Comparison of ENCODE assay signal across 37 cellular contexts in genomic region chr16:9706217-9706616, GRCh38.
DNase-seq lines count a peak whose midpoint lies in the region; ATAC-seq, FAIRE-seq and TF ChIP-seq lines count a peak whose summit lies in the region.
"Had no signal": no experiment of that assay in that cellular context is flagged by ENCODE, and none has a peak within 500 bp of the region (broad histone marks: within the 10 kb centered on the region; RNA-seq: fewer than 3 reads in every experiment).

No MANE protein-coding gene starts in this region.

- in situ Hi-C loops in HepG2 (cut with HindIII; ENCODE audit: extremely low pct_ligation_motif_present, low pct_unique_long_range_greater_than_20kb), result no loop called here

- no TSS peak for BruUV-seq in HepG2 (replicated peaks; lab: Mats Ljungman, UMichigan)

- H3K27me3 ChIP-seq in HepG2 (ENCODE audit: control insufficient read depth in 1 of 2, insufficient read depth in 2 of 2, low read length in 2 of 2), result peaks cover 0 to 20% of the 10 kb centered on the region in 2 experiments; a peak in 3 of 5 replicates
- H3K27me3 ChIP-seq in right lobe of liver, result no peaks in the 10 kb centered on the region
- H3K27me3 ChIP-seq: gastroesophageal sphincter, right atrium auricular region, uterus had no signal

- no peak for DNase-seq in HepG2 (ENCODE audit: low spot score)
- DNase-seq in right lobe of liver, result no peak
- DNase-seq in RPMI7951 (ENCODE audit: low read depth), result peak; percentile 74
- DNase-seq in choroid plexus epithelial cell (ENCODE audit: low read depth), result peak; percentile 8
- peak; percentile 57 for DNase-seq in urothelium cell line (ENCODE audit: low spot score)
- no peak for DNase-seq in HuH-7 (ENCODE audit: low spot score)
- DNase-seq in NCI-H1092 (lab: John Stamatoyannopoulos, UW), result no peak
- DNase-seq in T-cell, result no peak
- DNase-seq: activated CD4-positive, alpha-beta T cell treated with anti-CD3 and anti-CD28 coated beads, Interleukin-2, amount 50 U/mL, for 1 hour; activated effector memory CD4-positive, alpha-beta T cell treated with anti-CD3 and anti-CD28 coated beads, Interleukin-2, amount 50 U/mL, for 16 hours; activated naive CD8-positive, alpha-beta T cell treated with anti-CD3 and anti-CD28 coated beads, Interleukin-2, amount 50 U/mL, for 24 hours; activated T-cell treated with anti-CD3 and anti-CD28 coated beads, Interleukin-2, amount 50 U/mL, for 24 hours; AML-193; CD4-positive, CD25-positive, alpha-beta regulatory T cell; MV-4-11; NCI-H2107; NCI-H446 treated with DMSO at 0.1 percent for 48 hours; NCI-H774; RPMI8226; stimulated activated CD4-positive, alpha-beta T cell treated with anti-CD3 and anti-CD28 coated beads, Interleukin-1b, Interleukin-23, amount 100 ng/mL, for 48 hours; stimulated activated CD8-positive, alpha-beta memory T cell treated with anti-CD3 and anti-CD28 coated beads, Interleukin-4, amount 100 ng/mL, for 48 hours; stimulated activated naive CD8-positive, alpha-beta T cell treated with anti-CD3 and anti-CD28 coated beads, Interleukin-15, amount 100 ng/mL, for 72 hours; SW 1271; T1000; uterus had no signal

- CTCF ChIA-PET in HepG2 (lab: Yijun Ruan, JAX; ENCODE audit: low intra/inter-chr PET ratio, low total read pairs) (no interaction called here), T-cell (lab: Charles Lee) (no interaction called here)

- H3K79me2 ChIP-seq in HepG2 (ENCODE audit: insufficient read depth, low read length), result no peaks in the 10 kb centered on the region
- H3K79me2 ChIP-seq: parathyroid adenoma had no signal

- ATAC-seq in HepG2, result no peak
- ATAC-seq in right lobe of liver, result no peak
- no peak for ATAC-seq in T-cell (replicated peaks in 1 of 4)
- ATAC-seq: activated naive CD8-positive, alpha-beta T cell treated with anti-CD3 and anti-CD28 coated beads, Interleukin-2, amount 50 U/mL, for 24 hours; gastroesophageal sphincter; GM12878; stimulated activated naive CD8-positive, alpha-beta T cell treated with anti-CD3 and anti-CD28 coated beads, Interleukin-15, amount 100 ng/mL, for 72 hours; WTC11 had no signal

- no peaks in the 10 kb centered on the region for H3K36me3 Mint-ChIP-seq in T-cell
- H3K36me3 Mint-ChIP-seq: CD4-positive, CD25-positive, alpha-beta regulatory T cell; memory B cell had no signal

- intact Hi-C loops in HepG2 (cut with micrococcal nuclease; ENCODE audit: unreplicated experiment) (no loop called here), right lobe of liver (cut with DNase I) (no loop called here)

- H3K4me1 Mint-ChIP-seq in T-cell, result no peaks in the 10 kb centered on the region
- H3K4me1 Mint-ChIP-seq: activated naive CD8-positive, alpha-beta T cell treated with anti-CD3 and anti-CD28 coated beads, Interleukin-2, amount 50 U/mL, for 24 hours; CD4-positive, CD25-positive, alpha-beta regulatory T cell; memory B cell; stimulated activated naive CD8-positive, alpha-beta T cell treated with anti-CD3 and anti-CD28 coated beads, Interleukin-15, amount 100 ng/mL, for 72 hours had no signal

- no peaks in the 10 kb centered on the region for H3K4me1 ChIP-seq in HepG2 (ENCODE audit: insufficient read depth, low read length)
- H3K4me1 ChIP-seq in right lobe of liver, result no peaks in the 10 kb centered on the region
- H3K4me1 ChIP-seq: gastroesophageal sphincter, HAP-1, parathyroid adenoma, right atrium auricular region, SJCRH30, uterus had no signal

- 8% methylated on average over 4 of the region's 4 CpGs for WGBS in HepG2 (ENCODE audit: low lambda C conversion rate)
- WGBS in right lobe of liver (ENCODE audit: insufficient coverage, low coverage, low lambda C conversion rate, missing lambda C conversion rate), result 50% methylated on average over 4 of the region's 4 CpGs

- no peak overlapping the region for H3K4me2 ChIP-seq in HepG2 (ENCODE audit: low read depth, low read length)
- H3K4me2 ChIP-seq: smooth muscle cell had no signal

- FAIRE-seq in HepG2 (lab: Jason Lieb, UNC), result peak; percentile 4
- no peak for FAIRE-seq in urothelium cell line (lab: Jason Lieb, UNC)
- FAIRE-seq: A204.1, bronchial epithelial cell, GM12878 had no signal

- no peak for TF ChIP-seq POLR2A in HepG2 (IDR thresholded peaks at IDR 0.05; ENCODE audit: insufficient read depth in 1 of 2, low read depth in 2 of 2, low read length in 2 of 2)
- no peak for TF ChIP-seq POLR2A in right lobe of liver (IDR thresholded peaks at IDR 0.05)

- no peak overlapping the region for H2AFZ ChIP-seq in HepG2 (ENCODE audit: low read length)
- H2AFZ ChIP-seq: parathyroid adenoma had no signal

- H4K20me1 ChIP-seq in HepG2 (ENCODE audit: insufficient read depth, low read length), result no peaks in the 10 kb centered on the region

- H3K9me3 Mint-ChIP-seq in T-cell, result peaks cover 3 to 18% (median 7%) of the 10 kb centered on the region in 3 donors
- H3K9me3 Mint-ChIP-seq: activated T-cell treated with anti-CD3 and anti-CD28 coated beads, Interleukin-2, amount 50 U/mL, for 24 hours; stimulated activated naive CD8-positive, alpha-beta T cell treated with anti-CD3 and anti-CD28 coated beads, Interleukin-15, amount 100 ng/mL, for 72 hours had no signal

- H3K4me3 Mint-ChIP-seq in T-cell, result no peak overlapping the region
- H3K4me3 Mint-ChIP-seq: activated naive CD8-positive, alpha-beta T cell treated with anti-CD3 and anti-CD28 coated beads, Interleukin-2, amount 50 U/mL, for 24 hours; activated T-cell treated with anti-CD3 and anti-CD28 coated beads, Interleukin-2, amount 50 U/mL, for 24 hours; CD4-positive, CD25-positive, alpha-beta regulatory T cell; memory B cell; stimulated activated naive CD8-positive, alpha-beta T cell treated with anti-CD3 and anti-CD28 coated beads, Interleukin-15, amount 100 ng/mL, for 72 hours; WTC11 had no signal

- H3K27me3 Mint-ChIP-seq in T-cell, result peaks cover 0 to 6% of the 10 kb centered on the region in 2 donors
- H3K27me3 Mint-ChIP-seq: activated naive CD8-positive, alpha-beta T cell treated with anti-CD3 and anti-CD28 coated beads, Interleukin-2, amount 50 U/mL, for 24 hours; activated T-cell treated with anti-CD3 and anti-CD28 coated beads, Interleukin-2, amount 50 U/mL, for 24 hours; CD4-positive, CD25-positive, alpha-beta regulatory T cell; stimulated activated naive CD8-positive, alpha-beta T cell treated with anti-CD3 and anti-CD28 coated beads, Interleukin-15, amount 100 ng/mL, for 72 hours had no signal

- H3K9ac ChIP-seq in HepG2 (ENCODE audit: insufficient read depth, low read depth, low read length), result no peak overlapping the region
- H3K9ac ChIP-seq: parathyroid adenoma had no signal

- no peak overlapping the region for H3K27ac Mint-ChIP-seq in T-cell
- H3K27ac Mint-ChIP-seq: activated naive CD8-positive, alpha-beta T cell treated with anti-CD3 and anti-CD28 coated beads, Interleukin-2, amount 50 U/mL, for 24 hours; activated T-cell treated with anti-CD3 and anti-CD28 coated beads, Interleukin-2, amount 50 U/mL, for 24 hours; CD4-positive, CD25-positive, alpha-beta regulatory T cell; memory B cell; stimulated activated naive CD8-positive, alpha-beta T cell treated with anti-CD3 and anti-CD28 coated beads, Interleukin-15, amount 100 ng/mL, for 72 hours; WTC11 had no signal

- H3K4me3 ChIP-seq in HepG2 (replicated peaks in 1 of 3; ENCODE audit: insufficient read depth in 1 of 3, low read depth in 2 of 3, low read length in 3 of 3) (no peak overlapping the region), right lobe of liver (no peak overlapping the region), choroid plexus epithelial cell (ENCODE audit: low read depth, low read length) (no peak overlapping the region)
- H3K4me3 ChIP-seq: gastroesophageal sphincter, GM12878, HAP-1, right atrium auricular region, SJCRH30, smooth muscle cell, thoracic aorta, uterus had no signal

- POLR2A ChIA-PET in HepG2 (lab: Yijun Ruan, JAX), result no interaction called here
- POLR2A ChIA-PET in T-cell (lab: Charles Lee), result no interaction called here

- no peak for TF ChIP-seq RAD21 in HepG2 (CRISPR knock-in tag; IDR thresholded peaks at IDR 0.05)

- no peak for TF ChIP-seq CTCF in HepG2 (CRISPR knock-in tag; IDR thresholded peaks at IDR 0.05)
- no peak for TF ChIP-seq CTCF in right lobe of liver (IDR thresholded peaks at IDR 0.05)
- no peak for TF ChIP-seq CTCF in choroid plexus epithelial cell (conservative IDR thresholded peaks at IDR 0.05; ENCODE audit: low read depth, low read length)

- H3K27ac ChIP-seq in HepG2 (ENCODE audit: extremely low read length, insufficient read depth, low read length) (no peak overlapping the region), right lobe of liver (no peak overlapping the region)
- H3K27ac ChIP-seq: gastroesophageal sphincter, parathyroid adenoma, right atrium auricular region, SJCRH30, thoracic aorta, uterus had no signal

- TF ChIP-seq EP300 in HepG2 (IDR thresholded peaks at IDR 0.05; ENCODE audit: low read depth in 2 of 2, low read length in 2 of 2) (no peak), HepG2 (CRISPR knock-in tag; IDR thresholded peaks at IDR 0.05; ENCODE audit: borderline replicate concordance) (no peak)

- H3K36me3 ChIP-seq in HepG2 (replicated peaks in 1 of 2; ENCODE audit: control insufficient read depth in 1 of 2, insufficient read depth in 2 of 2, low read length in 2 of 2) (no peaks in the 10 kb centered on the region), right lobe of liver (no peaks in the 10 kb centered on the region)
- H3K36me3 ChIP-seq: gastroesophageal sphincter, HAP-1, right atrium auricular region, SJCRH30, thoracic aorta, uterus had no signal

- H3K9me3 ChIP-seq in HepG2 (ENCODE audit: low read length) (no peaks in the 10 kb centered on the region), right lobe of liver (no peaks in the 10 kb centered on the region)
- H3K9me3 ChIP-seq: gastroesophageal sphincter, HAP-1, right atrium auricular region, SJCRH30, thoracic aorta, uterus had no signal

TF ChIP-seq in HepG2, 621 proteins besides CTCF, POLR2A, EP300 and RAD21 (continues in another document):
- TF ChIP-seq PHF8 (CRISPR knock-in tag; IDR thresholded peaks at IDR 0.05) (no peak), ZNF800 (CRISPR knock-in tag; IDR thresholded peaks at IDR 0.05) (no peak), PRMT3 (CRISPR knock-in tag; IDR thresholded peaks at IDR 0.05; ENCODE audit: borderline replicate concordance, low read depth) (no peak)

Comparison
In these comparisons a context has a peak if more than half of its experiments do, and no peak if none do; other contexts are left out.
1. DNase-seq: peak in RPMI7951 (single experiment), choroid plexus epithelial cell (single experiment) and urothelium cell line (single experiment); none in HepG2 (single experiment), right lobe of liver (0 of 3), HuH-7 (single experiment), NCI-H1092 (single experiment) and T-cell (0 of 34).